In genomic region chr18:12278765-12279682, GRCh38 we compare ENCODE assay signal across 9 cellular contexts. TPM values are rescaled to one million over a fixed set of nuclear protein-coding genes. Genes with fewer than 3 reads are reported as not detected.
A peak's percentile ranks its signal among the peaks of the same experiment; 100 is the strongest.
DNase-seq lines count a peak whose midpoint lies in the region; ATAC-seq, FAIRE-seq and TF ChIP-seq lines count a peak whose summit lies in the region.
"Had no signal": no experiment of that assay in that cellular context is flagged by ENCODE, and none has a peak within 500 bp of the region (broad histone marks: within the 10 kb centered on the region; RNA-seq: fewer than 3 reads in every experiment).

No MANE protein-coding gene starts in this region.

- no peak overlapping the region for H3K4me3 Mint-ChIP-seq in activated T-helper 2 cell treated with anti-CD3 and anti-CD28 coated beads, Interferon-gamma antibody, Interleukin-2, Interleukin-4, amounts not matched to agents 10 μg/mL and 5 μg/mL and 100 μg/mL, durations not matched to agents 14 hours and 24 hours and 36 hours (ENCODE audit: low read depth)
- H3K4me3 Mint-ChIP-seq: stimulated activated naive CD8-positive, alpha-beta T cell treated with anti-CD3 and anti-CD28 coated beads, Interleukin-15, Interleukin-2, amounts not matched to agents 100 ng/mL and 50 ng/mL, for 24 hours had no signal

- peak overlapping the region; percentile 98 for H2BK15ac ChIP-seq in IMR-90 (ENCODE audit: low read depth, low read length)

- no peaks in the 10 kb centered on the region for H3K4me1 Mint-ChIP-seq in activated T-helper 2 cell treated with anti-CD3 and anti-CD28 coated beads, Interferon-gamma antibody, Interleukin-2, Interleukin-4, amounts not matched to agents 10 μg/mL and 5 μg/mL and 100 μg/mL, durations not matched to agents 14 hours and 24 hours and 36 hours (ENCODE audit: low read depth)

- peaks cover 24% of the 10 kb centered on the region; the same call in 1 of the 2 replicates for H3K9me1 ChIP-seq in IMR-90 (ENCODE audit: insufficient read depth, low read length)

- in situ Hi-C loops in IMR-90 (cut with MboI; ENCODE audit: low sequenced_read_pairs), result no loop called here
- in situ Hi-C loops in HepG2 (cut with HindIII; ENCODE audit: extremely low pct_ligation_motif_present, low pct_unique_long_range_greater_than_20kb), result no loop called here

- 0 out of 2 replicates have a peak, but pooled peaks have one; percentile 2 for TF ChIP-seq CTCF in IMR-90 (conservative IDR thresholded peaks at IDR 0.05; ENCODE audit: low read depth, low read length)
- peak; percentile 26; the same call in 1 of the 2 replicates for TF ChIP-seq CTCF in HepG2 (CRISPR knock-in tag; IDR thresholded peaks at IDR 0.05)
- TF ChIP-seq CTCF in testis (IDR thresholded peaks at IDR 0.05), result peak in 2 of 3 experiments; percentile 16 to 21

- dilution Hi-C loops in IMR-90 (cut with HindIII; ENCODE audit: low sequenced_read_pairs, unreplicated experiment), result no loop called here

- H3K27ac Mint-ChIP-seq in activated naive CD4-positive, alpha-beta T cell treated with anti-CD3 and anti-CD28 coated beads, Interleukin-2, amount 50 U/mL, for 72 hours, result no peak overlapping the region
- no peak overlapping the region for H3K27ac Mint-ChIP-seq in activated T-helper 2 cell treated with anti-CD3 and anti-CD28 coated beads, Interferon-gamma antibody, Interleukin-2, Interleukin-4, amounts not matched to agents 10 μg/mL and 5 μg/mL and 100 μg/mL, durations not matched to agents 14 hours and 24 hours and 36 hours
- H3K27ac Mint-ChIP-seq: stimulated activated naive CD8-positive, alpha-beta T cell treated with anti-CD3 and anti-CD28 coated beads, Interleukin-15, Interleukin-2, amounts not matched to agents 100 ng/mL and 50 ng/mL, for 24 hours had no signal

- H3K36me3 ChIP-seq in IMR-90 (ENCODE audit: control insufficient read depth, insufficient read depth, low read length) (no peaks in the 10 kb centered on the region), HepG2 (replicated peaks in 1 of 2; ENCODE audit: control insufficient read depth in 1 of 2, insufficient read depth in 2 of 2, low read length in 2 of 2) (no peaks in the 10 kb centered on the region), testis (ENCODE audit: low read depth, missing control alignments) (no peaks in the 10 kb centered on the region)

- H2BK20ac ChIP-seq in IMR-90 (ENCODE audit: low read depth, low read length), result peak overlapping the region; percentile 91

- ATAC-seq in IMR-90 (ENCODE audit: low read depth), result peak; percentile 94
- peak; percentile 93 for ATAC-seq in HepG2
- no peak for ATAC-seq in activated naive CD4-positive, alpha-beta T cell treated with anti-CD3 and anti-CD28 coated beads, Interleukin-2, amount 50 U/mL, for 72 hours
- ATAC-seq in HG03045 (IDR thresholded peaks at IDR 0.05; ENCODE audit: unreplicated experiment), result no peak
- ATAC-seq in GM18520 (IDR thresholded peaks at IDR 0.05; ENCODE audit: unreplicated experiment), result no peak

- peak overlapping the region; percentile 99 for H4K8ac ChIP-seq in IMR-90 (ENCODE audit: low read depth in 2 of 2, low read length in 2 of 2)

- peak overlapping the region; percentile 89 for H2AFZ ChIP-seq in IMR-90 (replicated peaks; ENCODE audit: low read length, poor library complexity)
- H2AFZ ChIP-seq in HepG2 (ENCODE audit: low read length), result no peak overlapping the region

- H3K18ac ChIP-seq in IMR-90 (ENCODE audit: low read depth, low read length), result peak overlapping the region; percentile 97

- peak overlapping the region; percentile 98 for H2AK9ac ChIP-seq in IMR-90 (replicated peaks; ENCODE audit: low read depth, low read length, poor library complexity)

- DNase-seq in IMR-90, result peak; percentile 98
- peak; percentile 87 for DNase-seq in ecto neural progenitor cell (ENCODE audit: low spot score)
- DNase-seq in HepG2 (ENCODE audit: low spot score), result peak; percentile 74
- peak; percentile 78 for DNase-seq in testis
- DNase-seq in activated naive CD4-positive, alpha-beta T cell treated with anti-CD3 and anti-CD28 coated beads, Interleukin-2, amount 50 U/mL, for 72 hours (ENCODE audit: low spot score in 2 of 2), result no peak
- no peak for DNase-seq in activated T-helper 2 cell treated with anti-CD3 and anti-CD28 coated beads, Interferon-gamma antibody, Interleukin-2, Interleukin-4, amounts not matched to agents 10 μg/mL and 5 μg/mL and 100 μg/mL, durations not matched to agents 14 hours and 24 hours and 36 hours (ENCODE audit: low spot score)

- peak overlapping the region; percentile 100 for H4K91ac ChIP-seq in IMR-90 (ENCODE audit: insufficient read depth, low read depth, low read length)

- H2BK120ac ChIP-seq in IMR-90 (ENCODE audit: low read depth, low read length), result peak overlapping the region; percentile 98

- peaks cover 5% of the 10 kb centered on the region for H3K27me3 Mint-ChIP-seq in activated T-helper 2 cell treated with anti-CD3 and anti-CD28 coated beads, Interferon-gamma antibody, Interleukin-2, Interleukin-4, amounts not matched to agents 10 μg/mL and 5 μg/mL and 100 μg/mL, durations not matched to agents 14 hours and 24 hours and 36 hours (ENCODE audit: low read depth)

- peak overlapping the region; percentile 45 for H3K4me3 ChIP-seq in IMR-90 (ENCODE audit: insufficient read depth, low read depth, low read length)
- H3K4me3 ChIP-seq in HepG2 (replicated peaks in 1 of 3; ENCODE audit: insufficient read depth in 1 of 3, low read depth in 2 of 3, low read length in 3 of 3), result peak overlapping the region; percentile 32 to 61 (median 53)
- peak overlapping the region; percentile 17 to 27 for H3K4me3 ChIP-seq in testis

- FAIRE-seq in HepG2 (lab: Jason Lieb, UNC), result peak; percentile 64

- H3K79me2 ChIP-seq in HepG2 (ENCODE audit: insufficient read depth, low read length), result no peaks in the 10 kb centered on the region

- peak overlapping the region; percentile 100 for H3K14ac ChIP-seq in IMR-90 (replicated peaks; ENCODE audit: low read depth, low read length)

- no peaks in the 10 kb centered on the region; the same call in 1 of the 2 replicates for H4K20me1 ChIP-seq in IMR-90 (ENCODE audit: insufficient read depth, low read length)
- no peaks in the 10 kb centered on the region for H4K20me1 ChIP-seq in HepG2 (ENCODE audit: insufficient read depth, low read length)

- H3K79me1 ChIP-seq in IMR-90 (ENCODE audit: low read depth in 1 of 2, low read length in 2 of 2), result peaks cover 14 to 47% of the 10 kb centered on the region in 2 experiments

- peak overlapping the region; percentile 99 for H3K23ac ChIP-seq in IMR-90 (ENCODE audit: low read depth, low read length)

- peaks cover 34% of the 10 kb centered on the region for H3K4me1 ChIP-seq in IMR-90 (ENCODE audit: control insufficient read depth, insufficient read depth, low read length)
- H3K4me1 ChIP-seq in HepG2 (ENCODE audit: insufficient read depth, low read length), result peaks cover 33% of the 10 kb centered on the region
- H3K4me1 ChIP-seq in testis, result no peaks in the 10 kb centered on the region

- H3K27me3 ChIP-seq in IMR-90 (ENCODE audit: control insufficient read depth, insufficient read depth, low read length) (no peaks in the 10 kb centered on the region), HepG2 (ENCODE audit: control insufficient read depth in 1 of 2, insufficient read depth in 2 of 2, low read length in 2 of 2) (peaks cover 0 to 14% of the 10 kb centered on the region in 2 experiments; a peak in 1 of 5 replicates), testis (no peaks in the 10 kb centered on the region)

- TF ChIP-seq EP300 in HepG2 (IDR thresholded peaks at IDR 0.05; ENCODE audit: low read depth in 2 of 2, low read length in 2 of 2) (no peak), HepG2 (CRISPR knock-in tag; IDR thresholded peaks at IDR 0.05; ENCODE audit: borderline replicate concordance) (no peak)

- H3K36me3 Mint-ChIP-seq in activated naive CD4-positive, alpha-beta T cell treated with anti-CD3 and anti-CD28 coated beads, Interleukin-2, amount 50 U/mL, for 72 hours, result no peaks in the 10 kb centered on the region
- H3K36me3 Mint-ChIP-seq in activated T-helper 2 cell treated with anti-CD3 and anti-CD28 coated beads, Interferon-gamma antibody, Interleukin-2, Interleukin-4, amounts not matched to agents 10 μg/mL and 5 μg/mL and 100 μg/mL, durations not matched to agents 14 hours and 24 hours and 36 hours (ENCODE audit: low read depth), result no peaks in the 10 kb centered on the region

- H3K9me3 Mint-ChIP-seq in activated naive CD4-positive, alpha-beta T cell treated with anti-CD3 and anti-CD28 coated beads, Interleukin-2, amount 50 U/mL, for 72 hours, result no peaks in the 10 kb centered on the region
- H3K9me3 Mint-ChIP-seq in activated T-helper 2 cell treated with anti-CD3 and anti-CD28 coated beads, Interferon-gamma antibody, Interleukin-2, Interleukin-4, amounts not matched to agents 10 μg/mL and 5 μg/mL and 100 μg/mL, durations not matched to agents 14 hours and 24 hours and 36 hours, result no peaks in the 10 kb centered on the region
- H3K9me3 Mint-ChIP-seq: stimulated activated naive CD8-positive, alpha-beta T cell treated with anti-CD3 and anti-CD28 coated beads, Interleukin-15, Interleukin-2, amounts not matched to agents 100 ng/mL and 50 ng/mL, for 24 hours had no signal

- 18% methylated on average over 12 of the region's 30 CpGs; no CpG with 5 or more reads in 1 of the 2 experiments for WGBS in IMR-90 (ENCODE audit: extremely low coverage in 2 of 2, insufficient read length in 1 of 2), 2 experiments
- 29% methylated on average over 19 of the region's 30 CpGs for WGBS in HepG2 (ENCODE audit: low lambda C conversion rate)
- 35 to 54% methylated on average over 25 to 30 of the region's 30 CpGs for WGBS in testis, 2 donors

- peak overlapping the region; percentile 97 for H2BK5ac ChIP-seq in IMR-90 (ENCODE audit: low read depth, low read length, poor library complexity, severe bottlenecking)

- peak overlapping the region; percentile 100 for H3K56ac ChIP-seq in IMR-90 (ENCODE audit: extremely low read depth, insufficient read depth, low read length)

- CTCF ChIA-PET in IMR-90 (lab: Yijun Ruan, JAX) (interaction anchor here (0.6 kb wide), 1 partner anchor 35 kb away, joined by 5 read pairs; no protein-coding TSS in a partner anchor), HepG2 (lab: Yijun Ruan, JAX; ENCODE audit: low intra/inter-chr PET ratio, low total read pairs) (no interaction called here)

- H3K9me3 ChIP-seq in IMR-90 (ENCODE audit: control insufficient read depth, insufficient read depth, low read length) (no peaks in the 10 kb centered on the region), HepG2 (ENCODE audit: low read length) (no peaks in the 10 kb centered on the region), testis (no peaks in the 10 kb centered on the region)

- intact Hi-C loops in IMR-90 (cut with micrococcal nuclease), result loop anchor here (1.0 to 10.0 kb wide), 2 partner anchors 29 to 334 kb away; partner anchors contain the start of gene TUBB6
- intact Hi-C loops in HepG2 (cut with micrococcal nuclease; ENCODE audit: unreplicated experiment), result no loop called here
- intact Hi-C loops in testis (cut with DNase I; ENCODE audit: low total_unique reads), result no loop called here
- intact Hi-C loops in activated T-helper 2 cell treated with anti-CD3 and anti-CD28 coated beads, Interferon-gamma antibody, Interleukin-2, Interleukin-4, amounts not matched to agents 10 μg/mL and 5 μg/mL and 100 μg/mL, durations not matched to agents 14 hours and 24 hours and 36 hours (cut with micrococcal nuclease), result no loop called here

- H3K4me2 ChIP-seq in IMR-90 (ENCODE audit: low read depth, low read length) (peak overlapping the region; percentile 86), HepG2 (ENCODE audit: low read depth, low read length) (peak overlapping the region; percentile 82)

- peak overlapping the region; percentile 99 for H2AK5ac ChIP-seq in IMR-90 (ENCODE audit: low read depth, low read length)

- POLR2A ChIA-PET in IMR-90 (lab: Charles Lee; ENCODE audit: unreplicated experiment) (interaction anchor here (0.5 to 2.8 kb wide), 9 partner anchors 9 to 431 kb away, joined by 3 to 19 read pairs (median 4); partner anchors contain the start of genes AFG3L2, IMPA2 and TUBB6), HepG2 (lab: Yijun Ruan, JAX) (interaction anchor here (0.8 to 2.2 kb wide), 5 partner anchors 9 to 605 kb away, joined by 3 to 12 read pairs (median 3); partner anchors contain the start of genes PTPN2 and TUBB6)

- peak overlapping the region; percentile 99 for H3K4ac ChIP-seq in IMR-90 (ENCODE audit: low read depth, low read length)

- TF ChIP-seq POLR2A in IMR-90 (IDR thresholded peaks at IDR 0.05; ENCODE audit: low read depth, low read length) (peak; percentile 96), HepG2 (IDR thresholded peaks at IDR 0.05; ENCODE audit: insufficient read depth in 1 of 2, low read depth in 2 of 2, low read length in 2 of 2) (peak in 1 of 2 experiments; percentile 59; a peak in 2 of 4 replicates), testis (IDR thresholded peaks at IDR 0.05) (peak; percentile 15)

- H4K5ac ChIP-seq in IMR-90 (ENCODE audit: low read depth, low read length), result peak overlapping the region; percentile 99

- BruUV-seq in IMR-90 (replicated peaks; lab: Mats Ljungman, UMichigan) (no TSS peak), HepG2 (replicated peaks; lab: Mats Ljungman, UMichigan) (TSS peak; percentile 94)

- peak; percentile 11; the same call in 1 of the 2 replicates for TF ChIP-seq RAD21 in IMR-90 (IDR thresholded peaks at IDR 0.05; ENCODE audit: low read length)
- TF ChIP-seq RAD21 in HepG2 (CRISPR knock-in tag; IDR thresholded peaks at IDR 0.05), result no peak

- H3K27ac ChIP-seq in IMR-90 (ENCODE audit: insufficient read depth, low read length) (peak overlapping the region; percentile 97), HepG2 (ENCODE audit: extremely low read length, insufficient read depth, low read length) (no peak overlapping the region), testis (peak overlapping the region; percentile 95 to 97)

- H3K9ac ChIP-seq in IMR-90 (ENCODE audit: low read depth, low read length), result peak overlapping the region; percentile 97
- peak overlapping the region; percentile 50 for H3K9ac ChIP-seq in HepG2 (ENCODE audit: insufficient read depth, low read depth, low read length)

RNA-seq across cellular contexts. Expression of gene CIDEA, which starts 24.9 kb away (rescaled TPM):
- total RNA-seq in IMR-90 (2012; rRNA removed), result not detected in 2 replicates
- not detected in 2 replicates for polyA plus RNA-seq in IMR-90 (2012; rRNA removed)
- 0.12 TPM in 1 of 2 replicates, not detected in the other for polyA plus RNA-seq in IMR-90 (2012; cell fraction: cytosol; rRNA removed)
- polyA plus RNA-seq in IMR-90 (2012; cell fraction: nucleus; rRNA removed; ENCODE audit: low replicate concordance), result not detected in 2 replicates
- not detected in 2 replicates for total RNA-seq in HepG2 (2016; rRNA removed; fragmentation: Illumina TruSeq; extraction: Trizol)
- total RNA-seq in HepG2 (2016; cell fraction: cytosol; rRNA removed; fragmentation: Illumina TruSeq; extraction: Trizol; ENCODE audit: low read depth), result not detected in 2 replicates
- not detected in 2 replicates for total RNA-seq in HepG2 (2016; cell fraction: insoluble cytoplasmic fraction; rRNA removed; fragmentation: Illumina TruSeq; extraction: Trizol)
- total RNA-seq in HepG2 (2016; cell fraction: membrane; rRNA removed; fragmentation: Illumina TruSeq; extraction: Trizol), result not detected in 2 replicates
- total RNA-seq in HepG2 (2016; cell fraction: nucleus; rRNA removed; fragmentation: Illumina TruSeq; extraction: Trizol), result not detected in 2 replicates
- not detected in 2 replicates for polyA plus RNA-seq in HepG2 (2011; rRNA removed)
- 0.04 TPM in 1 of 2 replicates, not detected in the other for polyA plus RNA-seq in HepG2 (2011; cell fraction: cytosol; rRNA removed)
- not detected in 2 replicates for polyA plus RNA-seq in HepG2 (2011; cell fraction: nucleus; rRNA removed)
- polyA plus RNA-seq in HepG2 (2012), result not detected in 2 replicates
- not detected in 2 replicates for polyA plus RNA-seq in HepG2 (2016; cell fraction: cytosol; fragmentation: Illumina TruSeq; extraction: Trizol; ENCODE audit: low read depth)
- not detected in 2 replicates for polyA plus RNA-seq in HepG2 (2016; cell fraction: insoluble cytoplasmic fraction; fragmentation: Illumina TruSeq; extraction: Trizol; ENCODE audit: low read depth)
- polyA plus RNA-seq in HepG2 (2016; cell fraction: membrane; fragmentation: Illumina TruSeq; extraction: Trizol; ENCODE audit: low read depth), result not detected in 2 replicates
- polyA plus RNA-seq in HepG2 (2016; cell fraction: nucleus; fragmentation: Illumina TruSeq; extraction: Trizol; ENCODE audit: insufficient read depth, low read depth), result not detected in 2 replicates
- polyA minus RNA-seq in HepG2 (2011; rRNA and poly(A)+ RNA removed; ENCODE audit: low replicate concordance), result not detected in 2 replicates
- not detected in 2 replicates for polyA minus RNA-seq in HepG2 (2011; cell fraction: cytosol; rRNA and poly(A)+ RNA removed)
- polyA minus RNA-seq in HepG2 (2011; cell fraction: nucleus; rRNA and poly(A)+ RNA removed), result not detected in 2 replicates
- not detected for total RNA-seq in testis
- 0.57 TPM for polyA plus RNA-seq in testis (ENCODE audit: insufficient read depth, low read depth, low replicate concordance)
- not detected for total RNA-seq in activated naive CD4-positive, alpha-beta T cell treated with anti-CD3 and anti-CD28 coated beads, Interleukin-2, amount 50 U/mL, for 72 hours
- total RNA-seq in activated T-helper 2 cell treated with anti-CD3 and anti-CD28 coated beads, Interferon-gamma antibody, Interleukin-2, Interleukin-4, amounts not matched to agents 10 μg/mL and 5 μg/mL and 100 μg/mL, durations not matched to agents 14 hours and 24 hours and 36 hours, result not detected in 2 replicates

RNA-seq across cellular contexts. Expression of gene TUBB6, which starts 29.0 kb away (rescaled TPM):
- total RNA-seq in IMR-90 (2012; rRNA removed), result 927 and 997 TPM in 2 replicates
- polyA plus RNA-seq in IMR-90 (2012; rRNA removed), result 1,040 and 1,386 TPM in 2 replicates
- 740 and 1,531 TPM in 2 replicates for polyA plus RNA-seq in IMR-90 (2012; cell fraction: cytosol; rRNA removed)
- 748 and 1,694 TPM in 2 replicates for polyA plus RNA-seq in IMR-90 (2012; cell fraction: nucleus; rRNA removed; ENCODE audit: low replicate concordance)
- 9.9 and 13.5 TPM in 2 replicates for total RNA-seq in HepG2 (2016; rRNA removed; fragmentation: Illumina TruSeq; extraction: Trizol)
- 2.6 and 3.9 TPM in 2 replicates for total RNA-seq in HepG2 (2016; cell fraction: cytosol; rRNA removed; fragmentation: Illumina TruSeq; extraction: Trizol; ENCODE audit: low read depth)
- total RNA-seq in HepG2 (2016; cell fraction: insoluble cytoplasmic fraction; rRNA removed; fragmentation: Illumina TruSeq; extraction: Trizol), result 11.1 and 12.0 TPM in 2 replicates
- total RNA-seq in HepG2 (2016; cell fraction: membrane; rRNA removed; fragmentation: Illumina TruSeq; extraction: Trizol), result 6.0 and 7.2 TPM in 2 replicates
- 4.2 and 6.5 TPM in 2 replicates for total RNA-seq in HepG2 (2016; cell fraction: nucleus; rRNA removed; fragmentation: Illumina TruSeq; extraction: Trizol)
- 28.6 and 30.8 TPM in 2 replicates for polyA plus RNA-seq in HepG2 (2011; rRNA removed)
- polyA plus RNA-seq in HepG2 (2011; cell fraction: cytosol; rRNA removed), result 30.2 and 44.7 TPM in 2 replicates
- 30.6 and 34.0 TPM in 2 replicates for polyA plus RNA-seq in HepG2 (2011; cell fraction: nucleus; rRNA removed)
- polyA plus RNA-seq in HepG2 (2012), result 5.6 and 18.7 TPM in 2 replicates
- polyA plus RNA-seq in HepG2 (2016; cell fraction: cytosol; fragmentation: Illumina TruSeq; extraction: Trizol; ENCODE audit: low read depth), result 4.1 and 5.2 TPM in 2 replicates
- polyA plus RNA-seq in HepG2 (2016; cell fraction: insoluble cytoplasmic fraction; fragmentation: Illumina TruSeq; extraction: Trizol; ENCODE audit: low read depth), result 13.8 and 14.5 TPM in 2 replicates
- 4.6 and 4.9 TPM in 2 replicates for polyA plus RNA-seq in HepG2 (2016; cell fraction: membrane; fragmentation: Illumina TruSeq; extraction: Trizol; ENCODE audit: low read depth)
- polyA plus RNA-seq in HepG2 (2016; cell fraction: nucleus; fragmentation: Illumina TruSeq; extraction: Trizol; ENCODE audit: insufficient read depth, low read depth), result 10.3 and 12.3 TPM in 2 replicates
- polyA minus RNA-seq in HepG2 (2011; rRNA and poly(A)+ RNA removed; ENCODE audit: low replicate concordance), result 60.5 and 149 TPM in 2 replicates
- polyA minus RNA-seq in HepG2 (2011; cell fraction: cytosol; rRNA and poly(A)+ RNA removed), result 20.5 and 20.8 TPM in 2 replicates
- 8.5 and 14.0 TPM in 2 replicates for polyA minus RNA-seq in HepG2 (2011; cell fraction: nucleus; rRNA and poly(A)+ RNA removed)
- total RNA-seq in testis, result 10 to 100 TPM; 47.0 to 84.5 TPM
- polyA plus RNA-seq in testis (ENCODE audit: insufficient read depth, low read depth, low replicate concordance), result 65.1 TPM
- 10 to 100 TPM in 1 of 2 donors, 1 to 10 TPM in 1; 8.0 to 16.7 TPM for total RNA-seq in activated naive CD4-positive, alpha-beta T cell treated with anti-CD3 and anti-CD28 coated beads, Interleukin-2, amount 50 U/mL, for 72 hours
- total RNA-seq in activated T-helper 2 cell treated with anti-CD3 and anti-CD28 coated beads, Interferon-gamma antibody, Interleukin-2, Interleukin-4, amounts not matched to agents 10 μg/mL and 5 μg/mL and 100 μg/mL, durations not matched to agents 14 hours and 24 hours and 36 hours, result 54.2 and 57.2 TPM in 2 replicates

Comparison
In these comparisons a context has a peak if more than half of its experiments do, and no peak if none do; other contexts are left out.
1. ATAC-seq: peak in IMR-90 (single experiment) and HepG2 (single experiment); none in activated naive CD4-positive, alpha-beta T cell treated with anti-CD3 and anti-CD28 coated beads, Interleukin-2, amount 50 U/mL, for 72 hours (0 of 2), HG03045 (single experiment) and GM18520 (single experiment).
2. DNase-seq: peak in IMR-90 (single experiment), ecto neural progenitor cell (single experiment), HepG2 (single experiment) and testis (single experiment); none in activated naive CD4-positive, alpha-beta T cell treated with anti-CD3 and anti-CD28 coated beads, Interleukin-2, amount 50 U/mL, for 72 hours (0 of 2) and activated T-helper 2 cell treated with anti-CD3 and anti-CD28 coated beads, Interferon-gamma antibody, Interleukin-2, Interleukin-4, amounts not matched to agents 10 μg/mL and 5 μg/mL and 100 μg/mL, durations not matched to agents 14 hours and 24 hours and 36 hours (single experiment).
3. RNA of gene TUBB6, which starts 29.0 kb away (total RNA-seq): 927 to 997 TPM in IMR-90; 47.0 to 84.5 TPM in testis, 54.2 to 57.2 TPM in activated T-helper 2 cell treated with anti-CD3 and anti-CD28 coated beads, Interferon-gamma antibody, Interleukin-2, Interleukin-4, amounts not matched to agents 10 μg/mL and 5 μg/mL and 100 μg/mL, durations not matched to agents 14 hours and 24 hours and 36 hours, 8.0 to 16.7 TPM in activated naive CD4-positive, alpha-beta T cell treated with anti-CD3 and anti-CD28 coated beads, Interleukin-2, amount 50 U/mL, for 72 hours and 2.6 to 13.5 TPM in HepG2; every median in the first group is over 10 times any median in the second.
4. Peak in every context shown above with its lines, with median percentiles within 50 percentile points of each other: H3K4me3 ChIP-seq and CTCF ChIP-seq.